8 cellular contexts compared by ENCODE assay signal in genomic region chr11:697028-697491, GRCh38. TPM values are rescaled to one million over a fixed set of nuclear protein-coding genes. Genes with fewer than 3 reads are reported as not detected.
A peak's percentile ranks its signal among the peaks of the same experiment; 100 is the strongest.
DNase-seq lines count a peak whose midpoint lies in the region; ATAC-seq and TF ChIP-seq lines count a peak whose summit lies in the region.

No MANE protein-coding gene starts in this region.

- intact Hi-C loops in heart right ventricle (cut with DNase I) (no loop called here), Right ventricle myocardium inferior (cut with DNase I) (no loop called here), transverse colon (cut with DNase I; ENCODE audit: low total_unique reads) (no loop called here)

- TF ChIP-seq EP300 in transverse colon (IDR thresholded peaks at IDR 0.05; ENCODE audit: low read depth): no peak

- DNase-seq in heart right ventricle: no peak
- no peak for DNase-seq in Right ventricle myocardium inferior (ENCODE audit: missing footprints)
- no peak for DNase-seq in activated CD8-positive, alpha-beta T cell treated with anti-CD3 and anti-CD28 coated beads, Interleukin-2, amount 10 ng/mL, durations not matched to agents 7 days and 5 days
- DNase-seq in kidney epithelial cell (ENCODE audit: low read depth): peak; percentile 71
- DNase-seq in transverse colon: no peak
- DNase-seq in SK-N-DZ (ENCODE audit: low spot score): no peak
- no peak for DNase-seq in NCI-H446 (lab: John Stamatoyannopoulos, UW)

- H3K9me3 ChIP-seq in heart right ventricle (no peaks in the 10 kb centered on the region), transverse colon (no peaks in the 10 kb centered on the region)

- ATAC-seq in heart right ventricle: no peak
- no peak for ATAC-seq in Right ventricle myocardium inferior
- no peak for ATAC-seq in activated CD8-positive, alpha-beta T cell treated with anti-CD3 and anti-CD28 coated beads, Interleukin-2, amount 10 ng/mL, durations not matched to agents 7 days and 5 days
- ATAC-seq in GM21723 (IDR thresholded peaks at IDR 0.05; ENCODE audit: unreplicated experiment): no peak

- H3K36me3 Mint-ChIP-seq in activated CD8-positive, alpha-beta T cell treated with anti-CD3 and anti-CD28 coated beads, Interleukin-2, amount 10 ng/mL, durations not matched to agents 7 days and 5 days (ENCODE audit: low read depth): peaks cover 15% of the 10 kb centered on the region

- H3K27me3 Mint-ChIP-seq in activated CD8-positive, alpha-beta T cell treated with anti-CD3 and anti-CD28 coated beads, Interleukin-2, amount 10 ng/mL, durations not matched to agents 7 days and 5 days (ENCODE audit: low read depth): no peaks in the 10 kb centered on the region

- peak; percentile 30 for TF ChIP-seq POLR2A in transverse colon (IDR thresholded peaks at IDR 0.05)

- in situ Hi-C loops in transverse colon (cut with MboI; ENCODE audit: low pct_ligation_motif_present in 1 of 4, low pct_unique_long_range_greater_than_20kb in 1 of 4, low sequenced_read_pairs in 3 of 4): no loop called here

- H3K27ac ChIP-seq in heart right ventricle (peak overlapping the region in 9 of 10 donors; percentile 98 to 100 (median 100)), transverse colon (peak overlapping the region; percentile 97 to 99 (median 98))

- TF ChIP-seq CTCF in heart right ventricle (IDR thresholded peaks at IDR 0.05) (no peak), kidney epithelial cell (IDR thresholded peaks at IDR 0.05; ENCODE audit: insufficient read depth, low read length, poor library complexity, severe bottlenecking) (no peak), transverse colon (IDR thresholded peaks at IDR 0.05) (no peak)

- H3K9me3 Mint-ChIP-seq in activated CD8-positive, alpha-beta T cell treated with anti-CD3 and anti-CD28 coated beads, Interleukin-2, amount 10 ng/mL, durations not matched to agents 7 days and 5 days (ENCODE audit: insufficient read depth): no peaks in the 10 kb centered on the region

- POLR2A ChIA-PET in activated CD8-positive, alpha-beta T cell treated with anti-CD3 and anti-CD28 coated beads, Interleukin-2, amount 10 ng/mL, durations not matched to agents 7 days and 5 days (lab: Charles Lee): interaction anchor here (0.7 to 3.4 kb wide), 3 partner anchors 15 to 28 kb away, joined by 3 to 24 read pairs (median 3); no protein-coding TSS in a partner anchor

- H3K4me3 ChIP-seq in heart right ventricle (peak overlapping the region in 5 of 10 donors; percentile 11 to 94 (median 89)), kidney epithelial cell (ENCODE audit: low read depth, low read length) (no peak overlapping the region), transverse colon (peak overlapping the region in 1 of 4 donors; percentile 76)

- WGBS in heart right ventricle, 2 donors: 70 to 83% methylated on average over 9 of the region's 9 CpGs
- 62 to 71% methylated on average over 5 to 9 of the region's 9 CpGs for WGBS in transverse colon (ENCODE audit: low coverage in 1 of 2), 2 donors

- H3K4me1 Mint-ChIP-seq in activated CD8-positive, alpha-beta T cell treated with anti-CD3 and anti-CD28 coated beads, Interleukin-2, amount 10 ng/mL, durations not matched to agents 7 days and 5 days (ENCODE audit: low read depth): peaks cover 45% of the 10 kb centered on the region

- no peaks in the 10 kb centered on the region for H3K27me3 ChIP-seq in heart right ventricle
- H3K27me3 ChIP-seq in kidney epithelial cell (ENCODE audit: control insufficient read depth, insufficient read depth, low read length): no peaks in the 10 kb centered on the region
- H3K27me3 ChIP-seq in transverse colon: no peaks in the 10 kb centered on the region

- CTCF ChIA-PET in activated CD8-positive, alpha-beta T cell treated with anti-CD3 and anti-CD28 coated beads, Interleukin-2, amount 10 ng/mL, durations not matched to agents 7 days and 5 days (lab: Charles Lee): interaction anchor here (1.1 to 5.3 kb wide), 4 partner anchors 22 to 109 kb away, joined by 3 to 51 read pairs (median 6); partner anchors contain the start of gene TALDO1

- H3K4me1 ChIP-seq in heart right ventricle (peaks cover 10 to 47% (median 39%) of the 10 kb centered on the region in 9 donors), transverse colon (peaks cover 24 to 45% (median 34%) of the 10 kb centered on the region in 4 donors)

- H3K36me3 ChIP-seq in heart right ventricle: peaks cover 0 to 30% (median 5%) of the 10 kb centered on the region in 9 donors
- no peaks in the 10 kb centered on the region for H3K36me3 ChIP-seq in kidney epithelial cell (ENCODE audit: control insufficient read depth, insufficient read depth, low read length)
- peaks cover 0 to 6% (median 0%) of the 10 kb centered on the region in 4 donors for H3K36me3 ChIP-seq in transverse colon

- H3K27ac Mint-ChIP-seq in activated CD8-positive, alpha-beta T cell treated with anti-CD3 and anti-CD28 coated beads, Interleukin-2, amount 10 ng/mL, durations not matched to agents 7 days and 5 days: no peak overlapping the region

- peak overlapping the region; percentile 89 for H3K4me3 Mint-ChIP-seq in activated CD8-positive, alpha-beta T cell treated with anti-CD3 and anti-CD28 coated beads, Interleukin-2, amount 10 ng/mL, durations not matched to agents 7 days and 5 days

RNA-seq across cellular contexts. Expression of gene TMEM80, which starts 1.4 kb away (rescaled TPM):
- total RNA-seq in heart right ventricle: 10 to 100 TPM; 10.6 to 24.2 (median 14.5) TPM
- 10 to 100 TPM; 10.1 to 21.4 TPM for polyA plus RNA-seq in heart right ventricle
- 9.9 TPM for total RNA-seq in Right ventricle myocardium inferior
- total RNA-seq in activated CD8-positive, alpha-beta T cell treated with anti-CD3 and anti-CD28 coated beads, Interleukin-2, amount 10 ng/mL, durations not matched to agents 7 days and 5 days: 10 to 100 TPM; 27.1 to 29.8 TPM
- total RNA-seq in kidney epithelial cell: 22.7 and 28.5 TPM in 2 replicates
- 100 to 1,000 TPM in 1 of 4 donors, 10 to 100 TPM in 3; 19.3 to 121 (median 41.8) TPM for total RNA-seq in transverse colon
- polyA plus RNA-seq in SK-N-DZ (2014; cell fraction: cytosol; rRNA removed): 50.3 and 67.8 TPM in 2 replicates
- 58.6 and 64.8 TPM in 2 replicates for polyA plus RNA-seq in SK-N-DZ (2014; cell fraction: nucleus; rRNA removed)

RNA-seq across cellular contexts. Expression of gene DEAF1, which starts 2.0 kb away (rescaled TPM):
- total RNA-seq in heart right ventricle (10 to 100 TPM; 11.0 to 25.7 (median 15.5) TPM), Right ventricle myocardium inferior (20.6 TPM), kidney epithelial cell (56.5 and 63.0 TPM in 2 replicates), transverse colon (10 to 100 TPM; 24.4 to 84.5 (median 34.0) TPM)
- polyA plus RNA-seq in heart right ventricle: 10 to 100 TPM; 18.3 to 39.9 TPM
- 10 to 100 TPM; 34.1 to 36.7 TPM for total RNA-seq in activated CD8-positive, alpha-beta T cell treated with anti-CD3 and anti-CD28 coated beads, Interleukin-2, amount 10 ng/mL, durations not matched to agents 7 days and 5 days
- polyA plus RNA-seq in SK-N-DZ (2014; cell fraction: cytosol; rRNA removed): 64.2 and 98.1 TPM in 2 replicates
- 49.5 and 51.8 TPM in 2 replicates for polyA plus RNA-seq in SK-N-DZ (2014; cell fraction: nucleus; rRNA removed)

RNA-seq across cellular contexts. Expression of gene EPS8L2, which starts 9.0 kb away (rescaled TPM):
- total RNA-seq in heart right ventricle (1 to 10 TPM; 1.2 to 6.7 (median 2.3) TPM), Right ventricle myocardium inferior (7.7 TPM), kidney epithelial cell (119 and 143 TPM in 2 replicates), transverse colon (1,000 to 10,000 TPM in 1 of 4 donors, 100 to 1,000 TPM in 3; 257 to 1,130 (median 322) TPM)
- polyA plus RNA-seq in heart right ventricle: 1 to 10 TPM; 3.4 to 3.9 TPM
- 10 to 100 TPM; 13.9 to 15.0 TPM for total RNA-seq in activated CD8-positive, alpha-beta T cell treated with anti-CD3 and anti-CD28 coated beads, Interleukin-2, amount 10 ng/mL, durations not matched to agents 7 days and 5 days
- 0.63 and 1.4 TPM in 2 replicates for polyA plus RNA-seq in SK-N-DZ (2014; cell fraction: cytosol; rRNA removed)
- 1.3 and 1.7 TPM in 2 replicates for polyA plus RNA-seq in SK-N-DZ (2014; cell fraction: nucleus; rRNA removed)

RNA-seq across cellular contexts. Expression of gene TALDO1, which starts 50.2 kb away (rescaled TPM):
- 100 to 1,000 TPM in 5 of 10 donors, 10 to 100 TPM in 5; 76.2 to 115 (median 96.3) TPM for total RNA-seq in heart right ventricle
- polyA plus RNA-seq in heart right ventricle: 100 to 1,000 TPM in 1 of 2 donors, 10 to 100 TPM in 1; 55.3 to 124 TPM
- 102 TPM for total RNA-seq in Right ventricle myocardium inferior
- 100 to 1,000 TPM; 278 to 289 TPM for total RNA-seq in activated CD8-positive, alpha-beta T cell treated with anti-CD3 and anti-CD28 coated beads, Interleukin-2, amount 10 ng/mL, durations not matched to agents 7 days and 5 days
- total RNA-seq in kidney epithelial cell: 201 and 207 TPM in 2 replicates
- total RNA-seq in transverse colon: 100 to 1,000 TPM; 124 to 164 (median 141) TPM
- polyA plus RNA-seq in SK-N-DZ (2014; cell fraction: cytosol; rRNA removed): 160 and 214 TPM in 2 replicates
- 125 and 144 TPM in 2 replicates for polyA plus RNA-seq in SK-N-DZ (2014; cell fraction: nucleus; rRNA removed)

RNA-seq across cellular contexts. Expression of gene DRD4, which starts 60.0 kb away (rescaled TPM):
- total RNA-seq in heart right ventricle: under 1 TPM in 6 of 10 donors, not detected in 4; 0.19 to 0.72 (median 0.49) TPM
- under 1 TPM in 1 of 2 donors, not detected in 1; 0.09 TPM for polyA plus RNA-seq in heart right ventricle
- total RNA-seq in Right ventricle myocardium inferior: 0.16 TPM
- total RNA-seq in activated CD8-positive, alpha-beta T cell treated with anti-CD3 and anti-CD28 coated beads, Interleukin-2, amount 10 ng/mL, durations not matched to agents 7 days and 5 days: under 1 TPM; 0.42 to 0.76 TPM
- total RNA-seq in kidney epithelial cell: 0.08 TPM in 1 of 2 replicates, not detected in the other
- not detected for total RNA-seq in transverse colon
- polyA plus RNA-seq in SK-N-DZ (2014; cell fraction: cytosol; rRNA removed): 0.29 TPM in 1 of 2 replicates, not detected in the other
- polyA plus RNA-seq in SK-N-DZ (2014; cell fraction: nucleus; rRNA removed): 0.20 and 0.46 TPM in 2 replicates
